ENCODE assay signal across 8 cellular contexts in the genomic region with DNA sequence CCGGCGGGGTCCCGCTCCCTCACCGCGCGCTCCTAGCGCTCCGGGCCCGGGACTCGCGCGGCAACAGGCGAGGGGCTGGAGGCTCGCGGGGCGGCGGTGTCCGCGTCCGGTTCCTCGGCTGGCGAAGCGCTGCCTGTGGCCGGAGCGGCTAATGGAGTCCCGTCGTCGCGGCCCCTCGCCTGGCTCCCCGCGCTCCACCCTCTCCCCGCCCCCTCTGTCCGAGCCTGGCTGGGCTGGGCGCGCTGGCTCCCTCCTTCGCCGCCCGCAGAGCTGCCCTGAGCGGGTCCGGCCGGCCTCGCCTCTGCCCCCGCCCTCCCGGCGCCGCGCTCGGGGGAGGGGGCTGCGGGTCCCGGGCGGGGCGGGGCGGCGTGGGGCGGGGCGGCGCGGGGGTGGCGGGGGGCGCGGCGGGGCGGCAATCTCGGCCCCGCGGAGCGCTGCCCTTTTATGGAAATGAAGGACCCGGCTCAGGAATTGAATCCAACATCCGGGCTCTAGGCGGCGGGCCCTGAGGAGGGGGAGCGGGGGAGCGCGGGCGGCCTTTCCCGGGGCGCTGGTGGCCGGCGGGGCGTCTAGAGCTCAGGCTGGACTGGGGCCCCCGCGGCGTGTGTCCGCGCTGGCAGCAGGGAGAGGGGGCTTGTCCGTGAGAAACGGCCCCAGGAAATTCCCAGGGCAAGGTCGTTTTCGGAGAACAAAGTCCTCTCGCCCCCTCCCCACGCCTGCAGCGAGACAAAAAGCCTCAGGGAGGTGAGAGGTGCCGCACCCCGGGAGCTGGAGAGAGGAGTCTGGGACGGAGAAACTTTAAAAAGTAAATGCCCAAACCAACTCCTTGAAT. TPM values are rescaled to one million over a fixed set of nuclear protein-coding genes. Genes with fewer than 3 reads are reported as not detected.
DNase-seq lines count a peak whose midpoint lies in the region; ATAC-seq and TF ChIP-seq lines count a peak whose summit lies in the region.

A gene with protein sequence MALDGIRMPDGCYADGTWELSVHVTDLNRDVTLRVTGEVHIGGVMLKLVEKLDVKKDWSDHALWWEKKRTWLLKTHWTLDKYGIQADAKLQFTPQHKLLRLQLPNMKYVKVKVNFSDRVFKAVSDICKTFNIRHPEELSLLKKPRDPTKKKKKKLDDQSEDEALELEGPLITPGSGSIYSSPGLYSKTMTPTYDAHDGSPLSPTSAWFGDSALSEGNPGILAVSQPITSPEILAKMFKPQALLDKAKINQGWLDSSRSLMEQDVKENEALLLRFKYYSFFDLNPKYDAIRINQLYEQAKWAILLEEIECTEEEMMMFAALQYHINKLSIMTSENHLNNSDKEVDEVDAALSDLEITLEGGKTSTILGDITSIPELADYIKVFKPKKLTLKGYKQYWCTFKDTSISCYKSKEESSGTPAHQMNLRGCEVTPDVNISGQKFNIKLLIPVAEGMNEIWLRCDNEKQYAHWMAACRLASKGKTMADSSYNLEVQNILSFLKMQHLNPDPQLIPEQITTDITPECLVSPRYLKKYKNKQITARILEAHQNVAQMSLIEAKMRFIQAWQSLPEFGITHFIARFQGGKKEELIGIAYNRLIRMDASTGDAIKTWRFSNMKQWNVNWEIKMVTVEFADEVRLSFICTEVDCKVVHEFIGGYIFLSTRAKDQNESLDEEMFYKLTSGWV (minus strand): TSS at position 153 of the 832 bp plus-strand sequence. CDS start 482 bp downstream, outside the sequence.

- H3K4me1 Mint-ChIP-seq in IgD-negative memory B cell: peaks cover 11 to 20% (median 14%) of the 10 kb centered on the region in 3 donors

- peaks cover 9% of the 10 kb centered on the region; the same call in 1 of the 2 replicates for H3K36me3 ChIP-seq in ACC112 (ENCODE audit: insufficient read depth, low read length)
- peaks cover 26% of the 10 kb centered on the region for H3K36me3 ChIP-seq in RWPE2 (ENCODE audit: low read depth)
- H3K36me3 ChIP-seq in brain microvascular endothelial cell (replicated peaks): peaks cover 13% of the 10 kb centered on the region
- H3K36me3 ChIP-seq in psoas muscle (ENCODE audit: insufficient read depth in 1 of 2, low read depth in 1 of 2): peaks cover 0 to 17% of the 10 kb centered on the region in 2 donors

- peaks cover 44% of the 10 kb centered on the region for H3K27me3 Mint-ChIP-seq in IgD-negative memory B cell

- DNase-seq in RWPE2 (ENCODE audit: low spot score): peak; percentile 90
- DNase-seq in brain microvascular endothelial cell: peak; percentile 72
- peak; percentile 88 to 92 for DNase-seq in hippocampal formation (lab: John Stamatoyannopoulos, UW)
- peak; percentile 89 to 94 for DNase-seq in psoas muscle

- intact Hi-C loops in psoas muscle (cut with DNase I): loop anchor here (1.0 to 10.0 kb wide), 4 partner anchors 34 to 76 kb away; no protein-coding TSS in a partner anchor

- peak within 1 kb of the TSS; percentile 94 for H3K27ac ChIP-seq in ACC112 (ENCODE audit: low read depth, low read length)
- peak within 1 kb of the TSS; percentile 84 for H3K27ac ChIP-seq in RWPE2 (ENCODE audit: poor library complexity, severe bottlenecking)
- peak within 1 kb of the TSS; percentile 98 for H3K27ac ChIP-seq in brain microvascular endothelial cell
- peak within 1 kb of the TSS; percentile 99 for H3K27ac ChIP-seq in psoas muscle

- no peak for TF ChIP-seq CTCF in RWPE2 (IDR thresholded peaks at IDR 0.05; ENCODE audit: poor library complexity, severe bottlenecking)
- TF ChIP-seq CTCF in brain microvascular endothelial cell (IDR thresholded peaks at IDR 0.05; ENCODE audit: low read depth, low read length, missing control alignments): no peak
- no peak for TF ChIP-seq CTCF in psoas muscle (IDR thresholded peaks at IDR 0.05)

- no peaks in the 10 kb centered on the region for H3K9me3 ChIP-seq in RWPE2 (ENCODE audit: severe bottlenecking)
- H3K9me3 ChIP-seq in psoas muscle: no peaks in the 10 kb centered on the region

- H2AFZ ChIP-seq in ACC112 (ENCODE audit: low read length, unreplicated experiment): peak within 1 kb of the TSS; percentile 99

- H3K9me3 Mint-ChIP-seq in IgD-negative memory B cell: no peaks in the 10 kb centered on the region

- peak within 1 kb of the TSS; percentile 40 to 95 (median 86) for H3K4me3 Mint-ChIP-seq in IgD-negative memory B cell

- in situ Hi-C loops in brain microvascular endothelial cell (cut with HindIII; ENCODE audit: low pct_ligation_motif_present, low sequenced_read_pairs): no loop called here

- H3K4me1 ChIP-seq in ACC112 (ENCODE audit: control insufficient read depth, insufficient read depth, low read length, unreplicated experiment): peaks cover 29% of the 10 kb centered on the region
- peaks cover 11% of the 10 kb centered on the region for H3K4me1 ChIP-seq in RWPE2 (ENCODE audit: insufficient read depth, poor library complexity, severe bottlenecking)
- H3K4me1 ChIP-seq in psoas muscle: peaks cover 18% of the 10 kb centered on the region

- 1% methylated on average over 54 to 96 of the region's 96 CpGs for WGBS in psoas muscle, 3 donors

- peak within 1 kb of the TSS in 2 of 3 donors; percentile 59 to 82 for H3K27ac Mint-ChIP-seq in IgD-negative memory B cell

- H3K4me3 ChIP-seq in ACC112 (ENCODE audit: low read depth, low read length) (peak within 1 kb of the TSS; percentile 96), RWPE2 (ENCODE audit: severe bottlenecking) (peak within 1 kb of the TSS; percentile 91), brain microvascular endothelial cell (ENCODE audit: low read depth, low read length) (peak within 1 kb of the TSS; percentile 94), psoas muscle (peak within 1 kb of the TSS; percentile 96)

- H3K79me2 ChIP-seq in ACC112 (ENCODE audit: control insufficient read depth, insufficient read depth, low read length, unreplicated experiment): peaks cover 46% of the 10 kb centered on the region

- peaks cover 4% of the 10 kb centered on the region for H3K36me3 Mint-ChIP-seq in IgD-negative memory B cell

- ATAC-seq in GM18498 (IDR thresholded peaks at IDR 0.05; ENCODE audit: unreplicated experiment): peak; percentile 60
- peak; percentile 84 for ATAC-seq in RWPE2 (ENCODE audit: low read depth)
- ATAC-seq in psoas muscle: peak; percentile 87 to 91 (median 88)
- no peak for ATAC-seq in HG03342 (IDR thresholded peaks at IDR 0.05; ENCODE audit: unreplicated experiment)

- H3K27me3 ChIP-seq in ACC112 (ENCODE audit: insufficient read depth, low read length) (no peaks in the 10 kb centered on the region), RWPE2 (ENCODE audit: insufficient read depth, poor library complexity, severe bottlenecking) (no peaks in the 10 kb centered on the region), brain microvascular endothelial cell (replicated peaks) (no peaks in the 10 kb centered on the region), psoas muscle (ENCODE audit: insufficient read depth in 3 of 3, low read length in 2 of 3) (no peaks in the 10 kb centered on the region)

RNA-seq across cellular contexts. Expression of the gene that starts here (rescaled TPM):
- polyA plus RNA-seq in IgD-negative memory B cell: not detected
- 100 to 1,000 TPM in 1 of 4 donors, 10 to 100 TPM in 3; 57.5 to 104 (median 78.9) TPM for total RNA-seq in psoas muscle
- polyA plus RNA-seq in psoas muscle: 100 to 1,000 TPM in 1 of 3 donors, 10 to 100 TPM in 2; 36.6 to 219 (median 40.8) TPM

Comparison
In these comparisons a context has a peak if more than half of its experiments do, and no peak if none do; other contexts are left out.
1. RNA of the gene that starts here (polyA plus RNA-seq): 36.6 to 219 TPM in psoas muscle; not detected in IgD-negative memory B cell (single experiment); every median in the first group is over 10 times any median in the second.
2. Peak in every context shown above with its lines, with median percentiles within 50 percentile points of each other: H3K27ac ChIP-seq, H3K4me3 ChIP-seq and DNase-seq.